In the genomic region with DNA sequence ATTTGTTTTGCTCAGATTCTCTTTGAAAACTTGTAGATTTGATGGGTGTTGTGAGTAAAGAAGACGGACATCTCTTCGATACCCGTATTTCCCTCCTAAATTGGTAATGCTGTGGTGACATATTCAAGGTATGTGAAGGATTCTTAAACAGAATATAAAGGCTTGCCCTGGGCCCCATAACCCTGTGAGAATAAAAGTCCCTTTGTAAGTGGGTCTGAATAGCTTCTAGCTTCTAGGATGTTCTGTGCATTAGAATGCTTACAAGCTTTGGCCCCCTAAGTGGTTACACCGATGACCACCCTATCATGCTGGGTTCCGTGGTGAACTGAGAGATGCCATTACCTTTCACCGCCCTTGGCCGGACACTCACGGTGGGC, we compare ENCODE assay signal across 8 cellular contexts. TPM values are rescaled to one million over a fixed set of nuclear protein-coding genes. Genes with fewer than 3 reads are reported as not detected.
A peak's percentile ranks its signal among the peaks of the same experiment; 100 is the strongest.
DNase-seq lines count a peak whose midpoint lies in the region; ATAC-seq and TF ChIP-seq lines count a peak whose summit lies in the region.

No MANE protein-coding gene starts in this region.

- in situ Hi-C loops in GM13976 (cut with MboI; ENCODE audit: low sequenced_read_pairs, unreplicated experiment): no loop called here

- peak overlapping the region; percentile 98 for H3K4me3 Mint-ChIP-seq in activated naive CD4-positive, alpha-beta T cell treated with anti-CD3 and anti-CD28 coated beads, Interleukin-2, amount 10 ng/mL, durations not matched to agents 7 days and 5 days
- H3K4me3 Mint-ChIP-seq in activated naive CD8-positive, alpha-beta T cell: peak overlapping the region; percentile 99

- TF ChIP-seq CTCF in kidney epithelial cell (IDR thresholded peaks at IDR 0.05; ENCODE audit: insufficient read depth, low read length, poor library complexity, severe bottlenecking) (no peak), thoracic aorta (IDR thresholded peaks at IDR 0.05) (no peak), GM13976 (IDR thresholded peaks at IDR 0.05; ENCODE audit: borderline replicate concordance, control extremely low read depth, extremely low read depth, insufficient read depth, missing control alignments) (no peak)

- H3K27ac Mint-ChIP-seq in activated naive CD4-positive, alpha-beta T cell treated with anti-CD3 and anti-CD28 coated beads, Interleukin-2, amount 10 ng/mL, durations not matched to agents 7 days and 5 days: peak overlapping the region; percentile 90
- peak overlapping the region; percentile 85 for H3K27ac Mint-ChIP-seq in activated naive CD8-positive, alpha-beta T cell

- CTCF ChIA-PET in activated naive CD4-positive, alpha-beta T cell treated with anti-CD3 and anti-CD28 coated beads, Interleukin-2, amount 10 ng/mL, durations not matched to agents 7 days and 5 days (lab: Charles Lee): interaction anchor here (0.8 to 1.7 kb wide), 6 partner anchors 17 to 165 kb away, joined by 3 to 13 read pairs (median 3); no protein-coding TSS in a partner anchor

- no peaks in the 10 kb centered on the region for H3K27me3 Mint-ChIP-seq in activated naive CD4-positive, alpha-beta T cell treated with anti-CD3 and anti-CD28 coated beads, Interleukin-2, amount 10 ng/mL, durations not matched to agents 7 days and 5 days
- H3K27me3 Mint-ChIP-seq in activated naive CD8-positive, alpha-beta T cell: no peaks in the 10 kb centered on the region

- H3K9me3 ChIP-seq in thoracic aorta: no peaks in the 10 kb centered on the region

- H3K4me1 Mint-ChIP-seq in activated naive CD4-positive, alpha-beta T cell treated with anti-CD3 and anti-CD28 coated beads, Interleukin-2, amount 10 ng/mL, durations not matched to agents 7 days and 5 days: peaks cover 29% of the 10 kb centered on the region
- H3K4me1 Mint-ChIP-seq in activated naive CD8-positive, alpha-beta T cell (ENCODE audit: low read depth): peaks cover 29% of the 10 kb centered on the region

- peaks cover 0 to 3% of the 10 kb centered on the region in 2 donors for H3K4me1 ChIP-seq in thoracic aorta (ENCODE audit: control insufficient read depth in 1 of 2, low read depth in 2 of 2)

- ATAC-seq in thoracic aorta (ENCODE audit: insufficient number of reproducible peaks, low FRiP score, low read depth): no peak

- H3K4me3 ChIP-seq in kidney epithelial cell (ENCODE audit: low read depth, low read length): peak overlapping the region; percentile 75
- H3K4me3 ChIP-seq in thoracic aorta: peak overlapping the region; percentile 79

- peaks cover 18% of the 10 kb centered on the region for H3K36me3 Mint-ChIP-seq in activated naive CD4-positive, alpha-beta T cell treated with anti-CD3 and anti-CD28 coated beads, Interleukin-2, amount 10 ng/mL, durations not matched to agents 7 days and 5 days
- H3K36me3 Mint-ChIP-seq in activated naive CD8-positive, alpha-beta T cell: peaks cover 3% of the 10 kb centered on the region

- H3K27ac ChIP-seq in thoracic aorta: peak overlapping the region; percentile 70 to 85

- H3K27me3 ChIP-seq in kidney epithelial cell (ENCODE audit: control insufficient read depth, insufficient read depth, low read length) (no peaks in the 10 kb centered on the region), thoracic aorta (replicated peaks; ENCODE audit: insufficient read depth) (no peaks in the 10 kb centered on the region)

- DNase-seq in activated naive CD4-positive, alpha-beta T cell treated with anti-CD3 and anti-CD28 coated beads, Interleukin-2, amount 10 ng/mL, durations not matched to agents 7 days and 5 days: no peak
- DNase-seq in activated naive CD4-positive, alpha-beta T cell treated with anti-CD3 and anti-CD28 coated beads, Interleukin-2, amount 50 U/mL, for 16 hours: no peak
- DNase-seq in kidney epithelial cell (ENCODE audit: low read depth) (no peak), thoracic aorta (ENCODE audit: low spot score) (no peak), GM13976 (ENCODE audit: low spot score) (no peak), HuH-7.5 (ENCODE audit: low spot score) (no peak), SK-N-DZ (ENCODE audit: low spot score) (no peak)

- H3K36me3 ChIP-seq in kidney epithelial cell (ENCODE audit: control insufficient read depth, insufficient read depth, low read length): no peaks in the 10 kb centered on the region
- no peaks in the 10 kb centered on the region for H3K36me3 ChIP-seq in thoracic aorta

- H3K9me3 Mint-ChIP-seq in activated naive CD4-positive, alpha-beta T cell treated with anti-CD3 and anti-CD28 coated beads, Interleukin-2, amount 10 ng/mL, durations not matched to agents 7 days and 5 days: no peaks in the 10 kb centered on the region
- no peaks in the 10 kb centered on the region for H3K9me3 Mint-ChIP-seq in activated naive CD8-positive, alpha-beta T cell (ENCODE audit: low read depth)

RNA-seq across cellular contexts. Expression of a gene that starts 0.6 kb away (rescaled TPM):
- total RNA-seq in kidney epithelial cell: 19.4 and 20.3 TPM in 2 replicates
- 10 to 100 TPM; 17.7 to 26.0 TPM for total RNA-seq in thoracic aorta
- 8.5 and 11.0 TPM in 2 replicates for polyA plus RNA-seq in SK-N-DZ (2014; cell fraction: cytosol; rRNA removed)
- polyA plus RNA-seq in SK-N-DZ (2014; cell fraction: nucleus; rRNA removed): 7.9 and 9.9 TPM in 2 replicates
